9 cellular contexts compared by ENCODE assay signal in genomic region chr1:113980120-113980519, GRCh38. TPM values are rescaled to one million over a fixed set of nuclear protein-coding genes. Genes with fewer than 3 reads are reported as not detected.
DNase-seq lines count a peak whose midpoint lies in the region; ATAC-seq and TF ChIP-seq lines count a peak whose summit lies in the region.
"Had no signal": no experiment of that assay in that cellular context is flagged by ENCODE, and none has a peak within 500 bp of the region (broad histone marks: within the 10 kb centered on the region; RNA-seq: fewer than 3 reads in every experiment).

No MANE protein-coding gene starts in this region.

- H3K36me3 ChIP-seq in fibroblast of lung (ENCODE audit: control insufficient read depth, insufficient read depth, low read length): peaks cover 5% of the 10 kb centered on the region
- H3K36me3 ChIP-seq in neuronal stem cell (replicated peaks in 1 of 2; ENCODE audit: control insufficient read depth in 2 of 2, insufficient read depth in 2 of 2, low read length in 2 of 2): peaks cover 0 to 2% of the 10 kb centered on the region in 2 donors

- H2AFZ ChIP-seq in fibroblast of lung (ENCODE audit: low read length): peak overlapping the region; percentile 80
- no peak overlapping the region for H2AFZ ChIP-seq in neuronal stem cell (ENCODE audit: low read length)

- peaks cover 37% of the 10 kb centered on the region for H3K36me3 Mint-ChIP-seq in stimulated activated effector memory CD8-positive, alpha-beta T cell treated with anti-CD3 and anti-CD28 coated beads, Interleukin-12 subunit alpha, Interleukin-12 subunit beta, amount 100 ng/mL, for 72 hours

- H3K27ac ChIP-seq in fibroblast of lung (ENCODE audit: insufficient read depth, low read length) (peak overlapping the region; percentile 95), neuronal stem cell (replicated peaks; ENCODE audit: low read length) (no peak overlapping the region)

- no peaks in the 10 kb centered on the region for H3K79me1 ChIP-seq in neuronal stem cell (ENCODE audit: low read depth, low read length)

- no peak overlapping the region for H2BK15ac ChIP-seq in neuronal stem cell (ENCODE audit: low read length)

- H3K27me3 ChIP-seq in fibroblast of lung (ENCODE audit: control insufficient read depth, insufficient read depth, low read length): no peaks in the 10 kb centered on the region
- no peaks in the 10 kb centered on the region for H3K27me3 ChIP-seq in neuronal stem cell (ENCODE audit: control insufficient read depth in 3 of 3, insufficient read depth in 3 of 3, low read depth in 1 of 3, low read length in 3 of 3)

- TF ChIP-seq CTCF in AG04449 (IDR thresholded peaks at IDR 0.05; ENCODE audit: insufficient read depth, low read length, missing control alignments): no peak
- no peak for TF ChIP-seq CTCF in fibroblast of lung (conservative IDR thresholded peaks at IDR 0.05 in 1 of 2, IDR thresholded peaks at IDR 0.05 in 1 of 2; ENCODE audit: low read depth in 1 of 2, low read length in 2 of 2)

- H3K9me3 Mint-ChIP-seq in stimulated activated effector memory CD8-positive, alpha-beta T cell treated with anti-CD3 and anti-CD28 coated beads, Interleukin-12 subunit alpha, Interleukin-12 subunit beta, amount 100 ng/mL, for 72 hours: no peaks in the 10 kb centered on the region
- H3K9me3 Mint-ChIP-seq: activated T-cell treated with anti-CD3 and anti-CD28 coated beads, Interleukin-2, amount 50 U/mL, for 4 hours had no signal

- peak overlapping the region; percentile 73 for H3K18ac ChIP-seq in neuronal stem cell (ENCODE audit: low read length)

- H3K9ac ChIP-seq in fibroblast of lung (ENCODE audit: insufficient read depth, low read length): no peak overlapping the region
- no peak overlapping the region for H3K9ac ChIP-seq in neuronal stem cell (ENCODE audit: low read depth, low read length, poor library complexity)

- H4K20me1 ChIP-seq in fibroblast of lung (ENCODE audit: control insufficient read depth, extremely low read depth, insufficient read depth, low read length): no peaks in the 10 kb centered on the region

- H3K14ac ChIP-seq in neuronal stem cell (ENCODE audit: low read length): no peak overlapping the region

- no peak for TF ChIP-seq RAD21 in Ishikawa (IDR thresholded peaks at IDR 0.05; ENCODE audit: low read depth)

- TF ChIP-seq EP300 in Ishikawa (IDR thresholded peaks at IDR 0.05; ENCODE audit: borderline replicate concordance): no peak

- ATAC-seq in GM19463 (IDR thresholded peaks at IDR 0.05; ENCODE audit: unreplicated experiment) (no peak), HG03039 (IDR thresholded peaks at IDR 0.05; ENCODE audit: unreplicated experiment) (no peak), HG03095 (IDR thresholded peaks at IDR 0.05; ENCODE audit: unreplicated experiment) (no peak)
- ATAC-seq in stimulated activated effector memory CD8-positive, alpha-beta T cell treated with anti-CD3 and anti-CD28 coated beads, Interleukin-12 subunit alpha, Interleukin-12 subunit beta, amount 100 ng/mL, for 72 hours: no peak
- ATAC-seq: activated T-cell treated with anti-CD3 and anti-CD28 coated beads, Interleukin-2, amount 50 U/mL, for 4 hours had no signal

- H3K27ac Mint-ChIP-seq in stimulated activated effector memory CD8-positive, alpha-beta T cell treated with anti-CD3 and anti-CD28 coated beads, Interleukin-12 subunit alpha, Interleukin-12 subunit beta, amount 100 ng/mL, for 72 hours: no peak overlapping the region

- WGBS in neuronal stem cell (ENCODE audit: extremely low coverage in 2 of 2, insufficient read length in 2 of 2, insufficient replicate concordance in 1 of 2), 2 donors: no CpG with 5 or more reads among the region's 10 CpGs

- POLR2A ChIA-PET in AG04449 (lab: Yijun Ruan, JAX): interaction anchor here (1.1 kb wide), 1 partner anchor 49 kb away, joined by 3 read pairs; no protein-coding TSS in a partner anchor

- CTCF ChIA-PET in AG04449 (lab: Yijun Ruan, JAX): interaction anchor here (0.9 to 12.2 kb wide), 10 partner anchors 8 to 444 kb away, joined by 3 to 238 read pairs (median 6); no protein-coding TSS in a partner anchor

- peaks cover 6% of the 10 kb centered on the region for H3K79me2 ChIP-seq in fibroblast of lung (ENCODE audit: control insufficient read depth, insufficient read depth, low read length)

- H4K8ac ChIP-seq in neuronal stem cell (ENCODE audit: low read depth, low read length): no peak overlapping the region

- H3K4me3 ChIP-seq in AG04449 (ENCODE audit: low read depth, low read length) (peak overlapping the region; percentile 66), fibroblast of lung (replicated peaks in 1 of 4; ENCODE audit: control extremely low read depth in 1 of 4, insufficient read depth in 1 of 4, low read depth in 3 of 4, low read length in 4 of 4) (peak overlapping the region; percentile 50 to 75 (median 65)), neuronal stem cell (ENCODE audit: low read length in 2 of 2) (no peak overlapping the region)

- H3K4ac ChIP-seq in neuronal stem cell (ENCODE audit: low read length): no peak overlapping the region

- H3K9me3 ChIP-seq in fibroblast of lung (ENCODE audit: control insufficient read depth, insufficient read depth, low read depth, low read length): no peaks in the 10 kb centered on the region
- H3K9me3 ChIP-seq in neuronal stem cell (replicated peaks in 1 of 2; ENCODE audit: control insufficient read depth in 2 of 2, insufficient read depth in 1 of 2, low read depth in 1 of 2, low read length in 2 of 2): peaks cover 3 to 4% of the 10 kb centered on the region in 2 donors

- DNase-seq in AG04449 (ENCODE audit: low read depth, low spot score) (no peak), fibroblast of lung (ENCODE audit: low read depth in 2 of 2) (peak; percentile 25 to 65), neuronal stem cell (ENCODE audit: low spot score) (no peak)
- no peak for DNase-seq in stimulated activated effector memory CD8-positive, alpha-beta T cell treated with anti-CD3 and anti-CD28 coated beads, Interleukin-12 subunit alpha, Interleukin-12 subunit beta, amount 100 ng/mL, for 72 hours (ENCODE audit: low spot score in 2 of 2)
- DNase-seq: activated T-cell treated with anti-CD3 and anti-CD28 coated beads, Interleukin-2, amount 50 U/mL, for 4 hours had no signal

- H3K4me1 ChIP-seq in fibroblast of lung (ENCODE audit: control insufficient read depth, extremely low read depth, insufficient read depth, low read length): peaks cover 31% of the 10 kb centered on the region
- H3K4me1 ChIP-seq in neuronal stem cell (ENCODE audit: control insufficient read depth in 2 of 2, insufficient read depth in 1 of 2, low read depth in 1 of 2, low read length in 2 of 2): peaks cover 27 to 39% of the 10 kb centered on the region in 2 donors

- no peak overlapping the region for H2BK120ac ChIP-seq in neuronal stem cell (ENCODE audit: low read depth, low read length)

- H3K4me2 ChIP-seq in fibroblast of lung (ENCODE audit: extremely low read depth, insufficient read depth, low read length): peak overlapping the region; percentile 97
- no peak overlapping the region for H3K4me2 ChIP-seq in neuronal stem cell (ENCODE audit: insufficient read depth, low read length, poor library complexity, severe bottlenecking)

- no peak overlapping the region for H2BK5ac ChIP-seq in neuronal stem cell (ENCODE audit: low read length)

- H2AK5ac ChIP-seq in neuronal stem cell (ENCODE audit: low read depth, low read length): peak overlapping the region; percentile 28

- H2BK12ac ChIP-seq in neuronal stem cell (ENCODE audit: low read length): peak overlapping the region; percentile 14

- H3K4me1 Mint-ChIP-seq in stimulated activated effector memory CD8-positive, alpha-beta T cell treated with anti-CD3 and anti-CD28 coated beads, Interleukin-12 subunit alpha, Interleukin-12 subunit beta, amount 100 ng/mL, for 72 hours: peaks cover 46% of the 10 kb centered on the region

- H3K23ac ChIP-seq in neuronal stem cell (ENCODE audit: low read depth, low read length, poor library complexity): no peak overlapping the region

- no peak overlapping the region for H3K4me3 Mint-ChIP-seq in stimulated activated effector memory CD8-positive, alpha-beta T cell treated with anti-CD3 and anti-CD28 coated beads, Interleukin-12 subunit alpha, Interleukin-12 subunit beta, amount 100 ng/mL, for 72 hours
- H3K4me3 Mint-ChIP-seq: activated T-cell treated with anti-CD3 and anti-CD28 coated beads, Interleukin-2, amount 50 U/mL, for 4 hours had no signal

- peak overlapping the region; percentile 12 for H4K91ac ChIP-seq in neuronal stem cell (ENCODE audit: low read depth, low read length, poor library complexity)

TF ChIP-seq in Ishikawa, 13 proteins besides CTCF, POLR2A, EP300 and RAD21:
- TF ChIP-seq MAX (IDR thresholded peaks at IDR 0.05): no peak
- TF ChIP-seq FOXM1 (IDR thresholded peaks at IDR 0.05; ENCODE audit: borderline replicate concordance, low read depth): no peak
- TF ChIP-seq NFIC (IDR thresholded peaks at IDR 0.05): peak; percentile 36
- TF ChIP-seq TEAD4 (IDR thresholded peaks at IDR 0.05): no peak
- TF ChIP-seq USF1 (IDR thresholded peaks at IDR 0.05): no peak

RNA-seq across cellular contexts. Expression of gene OLFML3, which starts 0.8 kb away (rescaled TPM):
- total RNA-seq in fibroblast of lung: 68.0 and 78.8 TPM in 2 replicates
- polyA plus RNA-seq in fibroblast of lung: 133 and 163 TPM in 2 replicates
- 157 and 189 TPM in 2 replicates for polyA plus RNA-seq in fibroblast of lung (2012)
- 113 and 130 TPM in 2 replicates for polyA minus RNA-seq in fibroblast of lung (ENCODE audit: low replicate concordance)
- 10.1 TPM for polyA plus RNA-seq in neuronal stem cell (2013, experiment 1 of 2)
- polyA plus RNA-seq in neuronal stem cell (2013, experiment 2 of 2): 9.4 TPM

RNA-seq across cellular contexts. Expression of gene HIPK1, which starts 51.0 kb away (rescaled TPM):
- total RNA-seq in fibroblast of lung: 18.2 and 19.8 TPM in 2 replicates
- polyA plus RNA-seq in fibroblast of lung: 24.5 and 28.5 TPM in 2 replicates
- polyA plus RNA-seq in fibroblast of lung (2012): 10.8 and 13.3 TPM in 2 replicates
- polyA minus RNA-seq in fibroblast of lung (ENCODE audit: low replicate concordance): 68.9 and 78.5 TPM in 2 replicates
- polyA plus RNA-seq in neuronal stem cell (2013, experiment 1 of 2): 24.6 TPM
- 25.1 TPM for polyA plus RNA-seq in neuronal stem cell (2013, experiment 2 of 2)

Comparison
In these comparisons a context has a peak if more than half of its experiments do, and no peak if none do; other contexts are left out.
1. DNase-seq: peak in fibroblast of lung (2 of 2); none in AG04449 (single experiment), neuronal stem cell (single experiment) and stimulated activated effector memory CD8-positive, alpha-beta T cell treated with anti-CD3 and anti-CD28 coated beads, Interleukin-12 subunit alpha, Interleukin-12 subunit beta, amount 100 ng/mL, for 72 hours (0 of 2).
2. H3K4me3 ChIP-seq: peak in AG04449 (single experiment) and fibroblast of lung (4 of 4); none in neuronal stem cell (0 of 2).